ENCODE assay signal across 8 cellular contexts in the genomic region with DNA sequence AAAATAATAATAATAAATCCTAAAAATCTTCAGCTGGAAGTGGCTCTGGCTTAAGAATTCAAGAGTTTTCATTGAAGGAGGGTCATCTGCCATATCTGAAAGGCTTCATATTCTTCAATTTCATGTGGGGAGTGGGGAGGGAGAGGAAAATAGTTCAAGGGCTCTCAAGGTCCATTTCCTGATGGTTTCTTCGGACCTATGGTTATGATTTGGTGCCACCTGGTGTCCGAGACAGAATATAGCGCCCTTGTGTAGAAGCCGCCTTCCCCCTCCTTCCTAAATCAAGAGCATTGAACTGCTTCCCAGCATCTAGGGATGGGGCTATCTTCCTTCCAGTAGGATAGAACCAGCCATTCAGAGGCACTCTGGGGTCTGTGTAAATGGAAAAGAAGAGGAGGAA. TPM values are rescaled to one million over a fixed set of nuclear protein-coding genes. Genes with fewer than 3 reads are reported as not detected.
DNase-seq lines count a peak whose midpoint lies in the region; ATAC-seq and TF ChIP-seq lines count a peak whose summit lies in the region.

No MANE protein-coding gene starts in this region.

- H3K36me3 ChIP-seq in neural cell (ENCODE audit: insufficient read depth, low read length): no peaks in the 10 kb centered on the region

- TF ChIP-seq RAD21 in neural cell (conservative IDR thresholded peaks at IDR 0.05): peak; percentile 80

- H3K9me2 ChIP-seq in neural cell (ENCODE audit: insufficient read depth, low read length): no peaks in the 10 kb centered on the region

- no peaks in the 10 kb centered on the region for H3K9me3 ChIP-seq in neural cell (ENCODE audit: low read length)

- H4K20me1 ChIP-seq in neural cell (ENCODE audit: insufficient read depth): no peaks in the 10 kb centered on the region

- TF ChIP-seq CTCF in neural cell (IDR thresholded peaks at IDR 0.05; ENCODE audit: poor library complexity, severe bottlenecking): peak; percentile 76

- H3K27me3 ChIP-seq in neural cell (ENCODE audit: insufficient read depth, low read depth, low read length): no peaks in the 10 kb centered on the region

- no peak overlapping the region for H3K4me2 ChIP-seq in neural cell (ENCODE audit: low read length)

- peak; percentile 85 for DNase-seq in DMS 273 (lab: John Stamatoyannopoulos, UW; ENCODE audit: unreplicated experiment)
- peak; percentile 25 for DNase-seq in HPDE6-E6E7 (ENCODE audit: extremely low spot score)
- peak; percentile 11 for DNase-seq in NCI-H774 (lab: John Stamatoyannopoulos, UW)
- DNase-seq in activated T-cell treated with anti-CD3 and anti-CD28 coated beads for 24 hours (ENCODE audit: low read depth): peak; percentile 6
- DNase-seq in fibroblast of gingiva (ENCODE audit: low read depth): peak; percentile 54
- DNase-seq in 8988T: no peak

- H3F3A ChIP-seq in neural cell (ENCODE audit: insufficient read depth, low read length, poor library complexity, severe bottlenecking): no peaks in the 10 kb centered on the region

- no peak overlapping the region for H2AFZ ChIP-seq in neural cell (ENCODE audit: low read depth, low read length)

- H3K9ac ChIP-seq in neural cell (ENCODE audit: low read length): no peak overlapping the region

- no peak overlapping the region for H3K27ac ChIP-seq in neural cell (ENCODE audit: low read length)

- TF ChIP-seq EP300 in neural cell (conservative IDR thresholded peaks at IDR 0.05; ENCODE audit: poor library complexity, severe bottlenecking): no peak

- H3K4me3 ChIP-seq in neural cell (ENCODE audit: low read length): no peak overlapping the region

- ATAC-seq in HG02884 (IDR thresholded peaks at IDR 0.05; ENCODE audit: unreplicated experiment): no peak

- H3K79me2 ChIP-seq in neural cell (replicated peaks; ENCODE audit: insufficient read depth, low read length): no peaks in the 10 kb centered on the region

TF ChIP-seq in neural cell, 6 proteins besides CTCF, POLR2A, EP300 and RAD21:
- TF ChIP-seq TAF1 (IDR thresholded peaks at IDR 0.05; ENCODE audit: low read depth): no peak
- no peak for TF ChIP-seq MXI1 (conservative IDR thresholded peaks at IDR 0.05; ENCODE audit: poor library complexity, severe bottlenecking)
- TF ChIP-seq POLR2AphosphoS5 (IDR thresholded peaks at IDR 0.05): no peak
- TF ChIP-seq SMC3 (conservative IDR thresholded peaks at IDR 0.05; ENCODE audit: poor library complexity): peak; percentile 83
- TF ChIP-seq, protein P1, sequence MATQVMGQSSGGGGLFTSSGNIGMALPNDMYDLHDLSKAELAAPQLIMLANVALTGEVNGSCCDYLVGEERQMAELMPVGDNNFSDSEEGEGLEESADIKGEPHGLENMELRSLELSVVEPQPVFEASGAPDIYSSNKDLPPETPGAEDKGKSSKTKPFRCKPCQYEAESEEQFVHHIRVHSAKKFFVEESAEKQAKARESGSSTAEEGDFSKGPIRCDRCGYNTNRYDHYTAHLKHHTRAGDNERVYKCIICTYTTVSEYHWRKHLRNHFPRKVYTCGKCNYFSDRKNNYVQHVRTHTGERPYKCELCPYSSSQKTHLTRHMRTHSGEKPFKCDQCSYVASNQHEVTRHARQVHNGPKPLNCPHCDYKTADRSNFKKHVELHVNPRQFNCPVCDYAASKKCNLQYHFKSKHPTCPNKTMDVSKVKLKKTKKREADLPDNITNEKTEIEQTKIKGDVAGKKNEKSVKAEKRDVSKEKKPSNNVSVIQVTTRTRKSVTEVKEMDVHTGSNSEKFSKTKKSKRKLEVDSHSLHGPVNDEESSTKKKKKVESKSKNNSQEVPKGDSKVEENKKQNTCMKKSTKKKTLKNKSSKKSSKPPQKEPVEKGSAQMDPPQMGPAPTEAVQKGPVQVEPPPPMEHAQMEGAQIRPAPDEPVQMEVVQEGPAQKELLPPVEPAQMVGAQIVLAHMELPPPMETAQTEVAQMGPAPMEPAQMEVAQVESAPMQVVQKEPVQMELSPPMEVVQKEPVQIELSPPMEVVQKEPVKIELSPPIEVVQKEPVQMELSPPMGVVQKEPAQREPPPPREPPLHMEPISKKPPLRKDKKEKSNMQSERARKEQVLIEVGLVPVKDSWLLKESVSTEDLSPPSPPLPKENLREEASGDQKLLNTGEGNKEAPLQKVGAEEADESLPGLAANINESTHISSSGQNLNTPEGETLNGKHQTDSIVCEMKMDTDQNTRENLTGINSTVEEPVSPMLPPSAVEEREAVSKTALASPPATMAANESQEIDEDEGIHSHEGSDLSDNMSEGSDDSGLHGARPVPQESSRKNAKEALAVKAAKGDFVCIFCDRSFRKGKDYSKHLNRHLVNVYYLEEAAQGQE (IDR thresholded peaks at IDR 0.05; ENCODE audit: borderline replicate concordance): no peak

RNA-seq across cellular contexts. Expression of gene NLGN3, which starts 34.3 kb away (rescaled TPM):
- polyA plus RNA-seq in neural cell: 11.7 and 20.0 TPM in 2 replicates
- 26.8 and 30.3 TPM in 2 replicates for polyA minus RNA-seq in neural cell

RNA-seq across cellular contexts. Expression of gene GJB1, which starts 44.1 kb away (rescaled TPM):
- polyA plus RNA-seq in neural cell: 0.18 TPM in 1 of 2 replicates, not detected in the other
- not detected in 2 replicates for polyA minus RNA-seq in neural cell
